In the genomic region with DNA sequence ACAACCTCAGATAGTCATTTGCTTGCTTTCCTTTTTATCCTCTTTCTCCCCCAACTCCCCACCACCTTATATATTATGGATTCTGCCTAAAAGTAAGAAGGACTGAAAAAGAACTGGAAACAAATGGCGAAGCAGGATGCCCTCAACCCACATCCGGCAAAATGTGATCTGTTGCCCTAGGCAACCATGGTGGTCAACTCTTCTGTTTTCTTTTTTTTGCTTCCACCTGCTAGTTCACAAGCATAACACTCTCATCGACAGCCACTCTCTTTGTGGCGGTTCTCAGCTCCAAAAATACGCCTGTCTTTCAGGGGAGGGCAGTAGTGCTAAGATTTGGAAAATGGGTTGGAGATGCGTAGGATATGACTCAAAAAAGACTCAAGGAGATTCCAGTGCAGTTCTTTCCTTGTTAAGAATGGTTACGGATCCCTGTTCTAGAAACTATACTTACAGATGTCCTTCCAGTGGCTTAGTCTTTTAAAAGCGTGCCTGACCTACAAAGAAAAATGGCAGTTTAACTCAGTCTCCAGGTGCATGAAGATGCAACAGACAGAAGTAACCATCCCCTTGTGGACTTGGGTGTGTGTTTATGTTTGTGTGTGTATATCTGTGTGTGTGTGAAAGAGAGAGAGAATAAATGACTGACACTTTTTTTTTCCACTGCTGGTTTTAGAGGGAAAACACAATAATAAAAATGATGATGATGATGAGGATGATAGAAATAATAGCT, we compare ENCODE assay signal across 8 cellular contexts. TPM values are rescaled to one million over a fixed set of nuclear protein-coding genes. Genes with fewer than 3 reads are reported as not detected.
A peak's percentile ranks its signal among the peaks of the same experiment; 100 is the strongest.
DNase-seq lines count a peak whose midpoint lies in the region; ATAC-seq and TF ChIP-seq lines count a peak whose summit lies in the region.

No MANE protein-coding gene starts in this region.

- peak overlapping the region; percentile 71 for H3K9ac ChIP-seq in BLaER1

- H3K27ac ChIP-seq in BLaER1 (peak overlapping the region; percentile 90), osteoblast (ENCODE audit: low read depth, low read length) (no peak overlapping the region)

- H3K4me1 ChIP-seq in BLaER1 (peaks cover 84% of the 10 kb centered on the region), osteoblast (ENCODE audit: insufficient read depth, low read length) (no peaks in the 10 kb centered on the region)

- no peaks in the 10 kb centered on the region for H3K27me3 ChIP-seq in BLaER1
- no peaks in the 10 kb centered on the region for H3K27me3 ChIP-seq in osteoblast (ENCODE audit: insufficient read depth, low read length)

- peaks cover 77% of the 10 kb centered on the region for H3K36me3 ChIP-seq in BLaER1
- H3K36me3 ChIP-seq in osteoblast (ENCODE audit: insufficient read depth, low read length) = no peaks in the 10 kb centered on the region

- no peak overlapping the region for H2AFZ ChIP-seq in osteoblast (ENCODE audit: low read length)

- H4K20me1 ChIP-seq in BLaER1 (peaks cover 75% of the 10 kb centered on the region), osteoblast (ENCODE audit: insufficient read depth, low read length) (no peaks in the 10 kb centered on the region)

- no peak for TF ChIP-seq CTCF in osteoblast (IDR thresholded peaks at IDR 0.05; ENCODE audit: extremely low read depth, low read depth, low read length)

- H3K4me2 ChIP-seq in BLaER1 (peak overlapping the region; percentile 91), osteoblast (ENCODE audit: insufficient read depth, low read length) (no peak overlapping the region)

- intact Hi-C loops in head of caudate nucleus (cut with DNase I) = no loop called here

- H3K4me3 ChIP-seq in BLaER1 = peak overlapping the region; percentile 59
- H3K4me3 ChIP-seq in osteoblast (ENCODE audit: insufficient read depth, low read length) = no peak overlapping the region

- no peaks in the 10 kb centered on the region for H3K79me2 ChIP-seq in osteoblast (ENCODE audit: insufficient read depth, low read length)

- ATAC-seq in GM19438 (IDR thresholded peaks at IDR 0.05; ENCODE audit: low read depth, unreplicated experiment) (peak; percentile 88), HG03432 (IDR thresholded peaks at IDR 0.05; ENCODE audit: unreplicated experiment) (peak; percentile 93)

- DNase-seq in activated CD8-positive, alpha-beta memory T cell treated with anti-CD3 and anti-CD28 coated beads, Interleukin-2, amount 50 U/mL, for 24 hours (ENCODE audit: extremely low read depth) = peak; percentile 38
- peak; percentile 46 to 57 for DNase-seq in stimulated activated CD8-positive, alpha-beta memory T cell treated with anti-CD3 and anti-CD28 coated beads, Interleukin-15, amount 100 ng/mL, for 48 hours (ENCODE audit: low read depth in 2 of 2)
- DNase-seq in NCI-H1694 treated with DMSO at 0.1 percent for 48 hours (lab: John Stamatoyannopoulos, UW) (no peak), head of caudate nucleus (no peak), osteoblast (ENCODE audit: insufficient read length, low spot score, missing footprints) (no peak)

- H3K9me3 ChIP-seq in BLaER1 = peaks cover 18% of the 10 kb centered on the region
- no peaks in the 10 kb centered on the region for H3K9me3 ChIP-seq in osteoblast (ENCODE audit: low read depth, low read length)

RNA-seq across cellular contexts. Expression of gene APBB1IP, which starts 10.7 kb away (rescaled TPM):
- 14.8 and 29.8 TPM in 2 replicates for total RNA-seq in osteoblast

Comparison
In these comparisons a context has a peak if more than half of its experiments do, and no peak if none do; other contexts are left out.
1. DNase-seq: peak in activated CD8-positive, alpha-beta memory T cell treated with anti-CD3 and anti-CD28 coated beads, Interleukin-2, amount 50 U/mL, for 24 hours (single experiment) and stimulated activated CD8-positive, alpha-beta memory T cell treated with anti-CD3 and anti-CD28 coated beads, Interleukin-15, amount 100 ng/mL, for 48 hours (2 of 2); none in NCI-H1694 treated with DMSO at 0.1 percent for 48 hours (single experiment), head of caudate nucleus (0 of 42) and osteoblast (single experiment).